In the genomic region with DNA sequence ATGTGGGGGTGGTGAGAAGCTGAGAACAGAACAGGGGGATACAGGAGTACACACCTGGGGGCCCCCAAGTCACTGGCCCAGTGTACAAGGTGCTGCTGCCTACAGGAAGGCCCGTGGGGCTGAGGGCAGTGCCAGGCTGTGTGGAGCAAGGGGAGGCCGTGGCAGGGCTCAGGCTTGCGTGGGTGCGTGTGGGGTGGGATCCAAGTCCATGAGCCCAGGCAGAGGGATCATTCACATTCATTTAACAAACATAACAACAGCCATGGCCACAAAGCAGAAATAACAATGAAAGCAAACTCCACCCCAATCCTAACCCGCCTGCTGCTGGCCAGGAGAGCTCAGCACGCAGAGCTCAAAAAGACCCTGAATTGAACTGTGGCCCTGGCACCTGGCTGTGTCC, we compare ENCODE assay signal across 14 cellular contexts. TPM values are rescaled to one million over a fixed set of nuclear protein-coding genes. Genes with fewer than 3 reads are reported as not detected.
DNase-seq lines count a peak whose midpoint lies in the region; ATAC-seq, FAIRE-seq and TF ChIP-seq lines count a peak whose summit lies in the region.
"Had no signal": no experiment of that assay in that cellular context is flagged by ENCODE, and none has a peak within 500 bp of the region (broad histone marks: within the 10 kb centered on the region; RNA-seq: fewer than 3 reads in every experiment).

No MANE protein-coding gene starts in this region.

- H3K36me3 Mint-ChIP-seq in activated CD8-positive, alpha-beta T cell treated with anti-CD3 and anti-CD28 coated beads for 36 hours (ENCODE audit: low read depth) = peaks cover 2% of the 10 kb centered on the region

- TF ChIP-seq CTCF in D721Med (IDR thresholded peaks at IDR 0.05; ENCODE audit: insufficient read depth, missing control alignments) (no peak), GM13977 (IDR thresholded peaks at IDR 0.05; ENCODE audit: extremely low read depth, insufficient read depth, missing control alignments) (no peak)
- no peak for TF ChIP-seq CTCF in activated CD8-positive, alpha-beta T cell treated with anti-CD3 and anti-CD28 coated beads for 36 hours (IDR thresholded peaks at IDR 0.05)

- no peaks in the 10 kb centered on the region for H3K9me3 Mint-ChIP-seq in activated CD8-positive, alpha-beta T cell treated with anti-CD3 and anti-CD28 coated beads for 36 hours
- H3K9me3 Mint-ChIP-seq: activated B cell treated with CpG ODN at 0.5 μM for 24 hours had no signal

- peak overlapping the region in 19 of 21 experiments; percentile 26 to 85 (median 74) for H3K27ac ChIP-seq in skin epidermis

- FAIRE-seq in D721Med (lab: Jason Lieb, UNC) = no peak
- FAIRE-seq: bronchial epithelial cell, H54, RCC 7860 had no signal

- peak overlapping the region in 1 of 7 experiments; percentile 17 for H3K4me3 ChIP-seq in skin epidermis

- CTCF ChIA-PET in activated CD8-positive, alpha-beta T cell treated with anti-CD3 and anti-CD28 coated beads for 36 hours (lab: Charles Lee) = interaction anchor here (0.7 to 4.6 kb wide), 8 partner anchors 9 to 141 kb away, joined by 3 to 34 read pairs (median 3); no protein-coding TSS in a partner anchor

- H3K27ac Mint-ChIP-seq in activated CD8-positive, alpha-beta T cell treated with anti-CD3 and anti-CD28 coated beads for 36 hours = peak overlapping the region; percentile 89
- H3K27ac Mint-ChIP-seq: activated B cell treated with CpG ODN at 0.5 μM for 24 hours had no signal

- in situ Hi-C loops in GM13977 (cut with MboI; ENCODE audit: low pct_unique_long_range_greater_than_20kb, low sequenced_read_pairs, unreplicated experiment) = loop anchor here (25.0 kb wide), 1 partner anchor 461 kb away; no protein-coding TSS in a partner anchor

- H3K4me3 Mint-ChIP-seq in activated CD8-positive, alpha-beta T cell treated with anti-CD3 and anti-CD28 coated beads for 36 hours = peak overlapping the region; percentile 76

- peak; percentile 0 for DNase-seq in D721Med (ENCODE audit: insufficient read length, low spot score)
- no peak for DNase-seq in activated CD8-positive, alpha-beta T cell treated with anti-CD3 and anti-CD28 coated beads for 36 hours
- DNase-seq in left cardiac atrium = no peak
- no peak for DNase-seq in GM13977 (ENCODE audit: low spot score)
- no peak for DNase-seq in NCI-H774 (lab: John Stamatoyannopoulos, UW)
- DNase-seq: activated B cell treated with CpG ODN at 0.5 μM for 24 hours, foreskin melanocyte, NCI-H1694 treated with DMSO at 0.1 percent for 48 hours had no signal

- H3K4me1 Mint-ChIP-seq in activated CD8-positive, alpha-beta T cell treated with anti-CD3 and anti-CD28 coated beads for 36 hours (ENCODE audit: low read depth) = peaks cover 47% of the 10 kb centered on the region

- intact Hi-C loops in activated CD8-positive, alpha-beta T cell treated with anti-CD3 and anti-CD28 coated beads for 36 hours (cut with micrococcal nuclease) = no loop called here
- intact Hi-C loops in left cardiac atrium (cut with DNase I) = no loop called here

- POLR2A ChIA-PET in activated CD8-positive, alpha-beta T cell treated with anti-CD3 and anti-CD28 coated beads for 36 hours (lab: Charles Lee) = interaction anchor here (1.0 to 2.4 kb wide), 8 partner anchors 12 to 479 kb away, joined by 3 to 9 read pairs (median 4); partner anchors contain the start of genes LBHD1, SLC3A2 and UQCC3

- peak; percentile 41 for ATAC-seq in activated CD8-positive, alpha-beta T cell treated with anti-CD3 and anti-CD28 coated beads for 36 hours
- ATAC-seq in left cardiac atrium (peak; percentile 4 to 6), GM21360 (IDR thresholded peaks at IDR 0.05; ENCODE audit: unreplicated experiment) (no peak), GM19463 (IDR thresholded peaks at IDR 0.05; ENCODE audit: unreplicated experiment) (no peak)

- no peaks in the 10 kb centered on the region for H3K27me3 Mint-ChIP-seq in activated CD8-positive, alpha-beta T cell treated with anti-CD3 and anti-CD28 coated beads for 36 hours

RNA-seq across cellular contexts. Expression of gene SCGB1A1, which starts 17.1 kb away (rescaled TPM):
- not detected for total RNA-seq in activated CD8-positive, alpha-beta T cell treated with anti-CD3 and anti-CD28 coated beads for 36 hours
- not detected for total RNA-seq in left cardiac atrium
- total RNA-seq: activated B cell treated with CpG ODN at 0.5 μM for 24 hours, bronchial epithelial cell had no signal

Comparison
In these comparisons a context has a peak if more than half of its experiments do, and no peak if none do; other contexts are left out.
1. ATAC-seq: peak in activated CD8-positive, alpha-beta T cell treated with anti-CD3 and anti-CD28 coated beads for 36 hours (single experiment) and left cardiac atrium (2 of 2); none in GM21360 (single experiment) and GM19463 (single experiment).